19 cellular contexts compared by ENCODE assay signal in genomic region chr1:64659478-64659877, GRCh38.
A peak's percentile ranks its signal among the peaks of the same experiment; 100 is the strongest.
DNase-seq lines count a peak whose midpoint lies in the region; ATAC-seq, FAIRE-seq and TF ChIP-seq lines count a peak whose summit lies in the region.
"Had no signal": no experiment of that assay in that cellular context is flagged by ENCODE, and none has a peak within 500 bp of the region (broad histone marks: within the 10 kb centered on the region; RNA-seq: fewer than 3 reads in every experiment).

No MANE protein-coding gene starts in this region.

- CTCF ChIA-PET in H1 (lab: Charles Lee; ENCODE audit: partially characterized antibody) = interaction anchor here (1.2 to 8.6 kb wide), 2 partner anchors 16 to 17 kb away, joined by 3 to 72 read pairs; no protein-coding TSS in a partner anchor

- H3K9me3 Mint-ChIP-seq in activated T-cell treated with anti-CD3 and anti-CD28 coated beads, Interleukin-2, amount 50 U/mL, for 72 hours = no peaks in the 10 kb centered on the region
- H3K9me3 Mint-ChIP-seq in astrocyte (ENCODE audit: unreplicated experiment) = no peaks in the 10 kb centered on the region
- no peaks in the 10 kb centered on the region for H3K9me3 Mint-ChIP-seq in stimulated activated effector memory CD8-positive, alpha-beta T cell treated with anti-CD3 and anti-CD28 coated beads, Interleukin-12 subunit alpha, Interleukin-12 subunit beta, amount 100 ng/mL, for 72 hours
- H3K9me3 Mint-ChIP-seq: CD4-positive, alpha-beta T cell had no signal

- WGBS in H1 (ENCODE audit: extremely low coverage in 1 of 2, insufficient coverage in 1 of 2, insufficient read length in 1 of 2, insufficient replicate concordance in 2 of 2, low coverage in 1 of 2, low lambda C conversion rate in 2 of 2, missing lambda C conversion rate in 1 of 2), 2 experiments = 82% methylated on average over 4 of the region's 4 CpGs; no CpG with 5 or more reads in 1 of the 2 experiments

- no peak overlapping the region for H3K4ac ChIP-seq in H1 (replicated peaks; ENCODE audit: insufficient read length, low read depth, low read length)

- H3K27me3 ChIP-seq in astrocyte (ENCODE audit: insufficient read depth, low read length) (no peaks in the 10 kb centered on the region), H1 (replicated peaks in 1 of 4; ENCODE audit: control insufficient read depth in 3 of 4, extremely low read depth in 1 of 4, insufficient read depth in 3 of 4, low read length in 3 of 4) (no peaks in the 10 kb centered on the region)

- no peak overlapping the region for H3K56ac ChIP-seq in H1 (replicated peaks; ENCODE audit: insufficient read length, low read depth, low read length)

- FAIRE-seq in astrocyte (lab: Jason Lieb, UNC) (no peak), H1 (lab: Jason Lieb, UNC) (peak; percentile 36)
- FAIRE-seq: A549, H54 had no signal

- H3K9ac ChIP-seq in astrocyte (ENCODE audit: low read length) = no peak overlapping the region
- no peak overlapping the region for H3K9ac ChIP-seq in H1 (replicated peaks in 1 of 4; ENCODE audit: extremely low read depth in 1 of 4, low read depth in 3 of 4, low read length in 3 of 4)
- H3K9ac ChIP-seq: GM23248 had no signal

- no peak overlapping the region for H3K27ac ChIP-seq in astrocyte (ENCODE audit: low read depth, low read length)
- no peak overlapping the region for H3K27ac ChIP-seq in H1 (ENCODE audit: low read depth, low read length)
- H3K27ac ChIP-seq: 22Rv1, A549, C4-2B, GM23248, HL-60 had no signal

- no peak for DNase-seq in activated T-cell treated with anti-CD3 and anti-CD28 coated beads, Interleukin-2, amount 50 U/mL, for 72 hours
- DNase-seq in activated T-cell treated with anti-CD3 and anti-CD28 coated beads, Interleukin-2, amount 50 U/mL, for 1 hour = no peak
- DNase-seq in astrocyte (ENCODE audit: low read depth) = peak; percentile 63
- DNase-seq in H1 (ENCODE audit: low read depth in 1 of 2, low spot score in 2 of 2) = no peak
- DNase-seq in stimulated activated effector memory CD8-positive, alpha-beta T cell treated with anti-CD3 and anti-CD28 coated beads, Interleukin-12 subunit alpha, Interleukin-12 subunit beta, amount 100 ng/mL, for 72 hours (ENCODE audit: low spot score in 2 of 2) = no peak
- DNase-seq: AML-193; CD4-positive, alpha-beta T cell; DMS153; DMS79; GDM1; GM23248; HCEC 1CT had no signal

- TF ChIP-seq RAD21 in H1 (IDR thresholded peaks at IDR 0.05 in 1 of 2, conservative IDR thresholded peaks at IDR 0.05 in 1 of 2; ENCODE audit: low read depth in 2 of 2, low read length in 2 of 2) = no peak

- no peak overlapping the region for H2AFZ ChIP-seq in astrocyte (ENCODE audit: low read depth, low read length)
- H2AFZ ChIP-seq in H1 (ENCODE audit: low read length) = no peak overlapping the region
- H2AFZ ChIP-seq: GM23248 had no signal

- H3K27ac Mint-ChIP-seq in activated T-cell treated with anti-CD3 and anti-CD28 coated beads, Interleukin-2, amount 50 U/mL, for 72 hours = no peak overlapping the region
- no peak overlapping the region for H3K27ac Mint-ChIP-seq in astrocyte (ENCODE audit: unreplicated experiment)
- H3K27ac Mint-ChIP-seq in stimulated activated effector memory CD8-positive, alpha-beta T cell treated with anti-CD3 and anti-CD28 coated beads, Interleukin-12 subunit alpha, Interleukin-12 subunit beta, amount 100 ng/mL, for 72 hours = no peak overlapping the region
- H3K27ac Mint-ChIP-seq: CD4-positive, alpha-beta T cell had no signal

- H3K23me2 ChIP-seq in H1 (ENCODE audit: low read depth, low read length) = no peaks in the 10 kb centered on the region

- TF ChIP-seq CTCF in astrocyte (IDR thresholded peaks at IDR 0.05; ENCODE audit: insufficient read depth, low read depth, low read length) (no peak), H1 (IDR thresholded peaks at IDR 0.05; ENCODE audit: control extremely low read depth in 1 of 3, insufficient read depth in 1 of 3, low read depth in 1 of 3, low read length in 3 of 3) (no peak)

- no peak overlapping the region for H4K8ac ChIP-seq in H1 (ENCODE audit: extremely low read depth, insufficient read depth, low read length)

- H2BK15ac ChIP-seq in H1 (ENCODE audit: low read length) = no peak overlapping the region

- H3K27me3 Mint-ChIP-seq in activated T-cell treated with anti-CD3 and anti-CD28 coated beads, Interleukin-2, amount 50 U/mL, for 72 hours (ENCODE audit: low read depth) = no peaks in the 10 kb centered on the region
- H3K27me3 Mint-ChIP-seq in astrocyte (ENCODE audit: low read depth, unreplicated experiment) = no peaks in the 10 kb centered on the region
- H3K27me3 Mint-ChIP-seq: CD4-positive, alpha-beta T cell had no signal

- H3K4me1 Mint-ChIP-seq in activated T-cell treated with anti-CD3 and anti-CD28 coated beads, Interleukin-2, amount 50 U/mL, for 72 hours (ENCODE audit: low read depth) = peaks cover 6% of the 10 kb centered on the region
- H3K4me1 Mint-ChIP-seq in astrocyte (ENCODE audit: low read depth, unreplicated experiment) = peaks cover 4% of the 10 kb centered on the region
- no peaks in the 10 kb centered on the region for H3K4me1 Mint-ChIP-seq in stimulated activated effector memory CD8-positive, alpha-beta T cell treated with anti-CD3 and anti-CD28 coated beads, Interleukin-12 subunit alpha, Interleukin-12 subunit beta, amount 100 ng/mL, for 72 hours

- H2BK20ac ChIP-seq in H1 (ENCODE audit: low read length) = no peak overlapping the region

- no peak for TF ChIP-seq EP300 in H1 (IDR thresholded peaks at IDR 0.05; ENCODE audit: borderline replicate concordance in 1 of 2, low read depth in 2 of 2, low read length in 2 of 2)

- ATAC-seq in activated T-cell treated with anti-CD3 and anti-CD28 coated beads, Interleukin-2, amount 50 U/mL, for 72 hours (replicated peaks in 1 of 2) = peak; percentile 42 to 63
- peak; percentile 51 for ATAC-seq in stimulated activated effector memory CD8-positive, alpha-beta T cell treated with anti-CD3 and anti-CD28 coated beads, Interleukin-12 subunit alpha, Interleukin-12 subunit beta, amount 100 ng/mL, for 72 hours
- ATAC-seq in activated CD4-positive, CD25-positive, alpha-beta regulatory T cell treated with anti-CD3 and anti-CD28 coated beads, Interleukin-2, amount 50 U/mL, for 24 hours = no peak
- ATAC-seq in HG02610 (IDR thresholded peaks at IDR 0.05; ENCODE audit: unreplicated experiment) = no peak
- ATAC-seq: A549 had no signal

- H3K4me1 ChIP-seq in astrocyte (ENCODE audit: insufficient read depth, low read length) (no peaks in the 10 kb centered on the region), H1 (replicated peaks in 1 of 4; ENCODE audit: control insufficient read depth in 3 of 4, insufficient read depth in 4 of 4, low read length in 3 of 4) (peaks cover 0 to 2% (median 0%) of the 10 kb centered on the region in 4 experiments; a peak in 1 of 7 replicates)
- H3K4me1 ChIP-seq: A549 had no signal

- H3K4me3 ChIP-seq in astrocyte (ENCODE audit: insufficient read depth, low read depth, low read length) (no peak overlapping the region), H1 (ENCODE audit: extremely low read depth in 1 of 4, insufficient read depth in 2 of 4, low read depth in 3 of 4, low read length in 4 of 4) (no peak overlapping the region)
- H3K4me3 ChIP-seq: A549, GM23248 had no signal

- no peaks in the 10 kb centered on the region for H3K9me3 ChIP-seq in astrocyte (ENCODE audit: insufficient read depth, low read depth, low read length)
- H3K9me3 ChIP-seq in H1 (ENCODE audit: insufficient read depth in 2 of 2, low read depth in 1 of 2, low read length in 1 of 2) = no peaks in the 10 kb centered on the region
- H3K9me3 ChIP-seq: A549 had no signal

- H4K20me1 ChIP-seq in astrocyte (ENCODE audit: insufficient read depth, low read length) = no peaks in the 10 kb centered on the region
- H4K20me1 ChIP-seq in H1 (replicated peaks in 1 of 2; ENCODE audit: control insufficient read depth in 1 of 2, insufficient read depth in 2 of 2, low read length in 2 of 2) = peaks cover 0 to 2% of the 10 kb centered on the region in 2 experiments

- no peak overlapping the region for H3K23ac ChIP-seq in H1 (ENCODE audit: insufficient read length)

- H3K4me2 ChIP-seq in astrocyte (ENCODE audit: low read length) (no peak overlapping the region), H1 (ENCODE audit: insufficient read depth in 1 of 2, low read depth in 2 of 2, low read length in 2 of 2) (no peak overlapping the region)
- H3K4me2 ChIP-seq: A549 had no signal

- no peak overlapping the region for H2BK12ac ChIP-seq in H1 (ENCODE audit: low read depth, low read length)

- POLR2A ChIA-PET in H1 (lab: Charles Lee; ENCODE audit: partially characterized antibody) = no interaction called here

- no peak for TF ChIP-seq POLR2A in H1 (IDR thresholded peaks at IDR 0.05; ENCODE audit: control extremely low read depth in 1 of 2, low read depth in 2 of 2, low read length in 2 of 2)

- H3K79me2 ChIP-seq in astrocyte (ENCODE audit: insufficient read depth, low read length) = no peaks in the 10 kb centered on the region
- no peaks in the 10 kb centered on the region for H3K79me2 ChIP-seq in H1 (ENCODE audit: control insufficient read depth in 1 of 2, insufficient read depth in 2 of 2, low read length in 2 of 2)

- H2AK5ac ChIP-seq in H1 (ENCODE audit: low read depth, low read length) = no peak overlapping the region

- no peak overlapping the region for H3K14ac ChIP-seq in H1 (ENCODE audit: insufficient read length)

- no peak overlapping the region for H2BK5ac ChIP-seq in H1 (ENCODE audit: low read depth, low read length)

- H4K5ac ChIP-seq in H1 (ENCODE audit: insufficient read length, low read depth, low read length) = no peak overlapping the region

- no peaks in the 10 kb centered on the region for H3K36me3 ChIP-seq in astrocyte (ENCODE audit: insufficient read depth, low read length)
- peaks cover 7 to 94% (median 33%) of the 10 kb centered on the region in 4 experiments for H3K36me3 ChIP-seq in H1 (ENCODE audit: control insufficient read depth in 2 of 4, insufficient read depth in 4 of 4, low read length in 3 of 4)

- no peak overlapping the region for H4K91ac ChIP-seq in H1 (replicated peaks; ENCODE audit: insufficient read length, low read length)

- H3K18ac ChIP-seq in H1 (ENCODE audit: extremely low read depth, low read length) = no peak overlapping the region

- H3K4me3 Mint-ChIP-seq in activated T-cell treated with anti-CD3 and anti-CD28 coated beads, Interleukin-2, amount 50 U/mL, for 72 hours = no peak overlapping the region
- no peak overlapping the region for H3K4me3 Mint-ChIP-seq in astrocyte (ENCODE audit: unreplicated experiment)
- H3K4me3 Mint-ChIP-seq in stimulated activated effector memory CD8-positive, alpha-beta T cell treated with anti-CD3 and anti-CD28 coated beads, Interleukin-12 subunit alpha, Interleukin-12 subunit beta, amount 100 ng/mL, for 72 hours = no peak overlapping the region
- H3K4me3 Mint-ChIP-seq: CD4-positive, alpha-beta T cell had no signal

- no peaks in the 10 kb centered on the region for H3K36me3 Mint-ChIP-seq in activated T-cell treated with anti-CD3 and anti-CD28 coated beads, Interleukin-2, amount 50 U/mL, for 72 hours (ENCODE audit: insufficient read depth in 2 of 2)
- H3K36me3 Mint-ChIP-seq in astrocyte (ENCODE audit: low read depth, unreplicated experiment) = peaks cover 20% of the 10 kb centered on the region
- no peaks in the 10 kb centered on the region for H3K36me3 Mint-ChIP-seq in stimulated activated effector memory CD8-positive, alpha-beta T cell treated with anti-CD3 and anti-CD28 coated beads, Interleukin-12 subunit alpha, Interleukin-12 subunit beta, amount 100 ng/mL, for 72 hours

- H3K79me1 ChIP-seq in H1 (ENCODE audit: low read depth, low read length) = no peaks in the 10 kb centered on the region

- no peak overlapping the region for H2BK120ac ChIP-seq in H1 (replicated peaks; ENCODE audit: low read depth, low read length)

Comparison
In these comparisons a context has a peak if more than half of its experiments do, and no peak if none do; other contexts are left out.
1. ATAC-seq: peak in activated T-cell treated with anti-CD3 and anti-CD28 coated beads, Interleukin-2, amount 50 U/mL, for 72 hours (2 of 2) and stimulated activated effector memory CD8-positive, alpha-beta T cell treated with anti-CD3 and anti-CD28 coated beads, Interleukin-12 subunit alpha, Interleukin-12 subunit beta, amount 100 ng/mL, for 72 hours (single experiment); none in activated CD4-positive, CD25-positive, alpha-beta regulatory T cell treated with anti-CD3 and anti-CD28 coated beads, Interleukin-2, amount 50 U/mL, for 24 hours (0 of 2) and HG02610 (single experiment).